ENCODE assay signal across 19 cellular contexts in genomic region chr11:19087658-19088057, GRCh38. TPM values are rescaled to one million over a fixed set of nuclear protein-coding genes. Genes with fewer than 3 reads are reported as not detected.
DNase-seq lines count a peak whose midpoint lies in the region; ATAC-seq and TF ChIP-seq lines count a peak whose summit lies in the region.
"Had no signal": no experiment of that assay in that cellular context is flagged by ENCODE, and none has a peak within 500 bp of the region (broad histone marks: within the 10 kb centered on the region; RNA-seq: fewer than 3 reads in every experiment).

No MANE protein-coding gene starts in this region.

- peak; percentile 90 for ATAC-seq in PC-3
- no peak for ATAC-seq in GM19455 (IDR thresholded peaks at IDR 0.05; ENCODE audit: unreplicated experiment)
- ATAC-seq in GM21515 (IDR thresholded peaks at IDR 0.05; ENCODE audit: unreplicated experiment) = no peak
- ATAC-seq: psoas muscle had no signal

- no peaks in the 10 kb centered on the region for H3K9me3 ChIP-seq in PC-3 (ENCODE audit: low read length)
- H3K9me3 ChIP-seq: heart left ventricle, psoas muscle had no signal

- peak; percentile 69 for DNase-seq in GM03348 (ENCODE audit: low spot score)
- peak; percentile 92 for DNase-seq in PC-3
- peak; percentile 92 for DNase-seq in epithelial cell of esophagus (ENCODE audit: low read depth)
- peak; percentile 96 for DNase-seq in pulmonary artery endothelial cell (ENCODE audit: low read depth, low spot score)
- DNase-seq in central memory CD4-positive, alpha-beta T cell = no peak
- no peak for DNase-seq in Calu3
- DNase-seq: activated naive CD8-positive, alpha-beta T cell treated with anti-CD3 and anti-CD28 coated beads, Interleukin-2, amount 10 ng/mL, durations not matched to agents 7 days and 5 days; activated T-cell treated with anti-CD3 and anti-CD28 coated beads, Interleukin-2, amount 50 U/mL, for 24 hours; CD4-positive, CD25-positive, alpha-beta regulatory T cell; heart left ventricle; NCI-H1694; NCI-H524; psoas muscle; T-helper 1 cell had no signal

- intact Hi-C loops in PC-3 (cut with micrococcal nuclease) (no loop called here), Calu3 (cut with micrococcal nuclease; ENCODE audit: unreplicated experiment) (no loop called here)

- H3K36me3 Mint-ChIP-seq in Calu3 (ENCODE audit: insufficient read depth, unreplicated experiment) = no peaks in the 10 kb centered on the region
- H3K36me3 Mint-ChIP-seq: CD4-positive, CD25-positive, alpha-beta regulatory T cell had no signal

- peaks cover 46% of the 10 kb centered on the region for H3K4me1 ChIP-seq in PC-3 (ENCODE audit: insufficient read depth, low read length)
- H3K4me1 ChIP-seq: psoas muscle had no signal

- H3K27ac Mint-ChIP-seq in Calu3 (ENCODE audit: unreplicated experiment) = no peak overlapping the region
- H3K27ac Mint-ChIP-seq: activated naive CD8-positive, alpha-beta T cell treated with anti-CD3 and anti-CD28 coated beads, Interleukin-2, amount 10 ng/mL, durations not matched to agents 7 days and 5 days; activated T-cell treated with anti-CD3 and anti-CD28 coated beads, Interleukin-2, amount 50 U/mL, for 24 hours; CD4-positive, CD25-positive, alpha-beta regulatory T cell had no signal

- peaks cover 6% of the 10 kb centered on the region for H3F3A ChIP-seq in PC-3 (ENCODE audit: low read length, unreplicated experiment)

- H3K4me3 Mint-ChIP-seq in Calu3 (ENCODE audit: low read depth, unreplicated experiment) = no peak overlapping the region
- H3K4me3 Mint-ChIP-seq: activated naive CD8-positive, alpha-beta T cell treated with anti-CD3 and anti-CD28 coated beads, Interleukin-2, amount 10 ng/mL, durations not matched to agents 7 days and 5 days; activated T-cell treated with anti-CD3 and anti-CD28 coated beads, Interleukin-2, amount 50 U/mL, for 24 hours; CD4-positive, CD25-positive, alpha-beta regulatory T cell had no signal

- CTCF ChIA-PET in PC-3 (lab: Charles Lee) = interaction anchor here (1.0 kb wide), 1 partner anchor 11 kb away, joined by 7 read pairs; no protein-coding TSS in a partner anchor
- CTCF ChIA-PET in Calu3 (lab: Charles Lee) = interaction anchor here (1.4 kb wide), 1 partner anchor 11 kb away, joined by 4 read pairs; no protein-coding TSS in a partner anchor

- H3K27me3 ChIP-seq in PC-3 (ENCODE audit: low read length) = no peaks in the 10 kb centered on the region
- H3K27me3 ChIP-seq: heart left ventricle had no signal

- no peak overlapping the region for H3K4me3 ChIP-seq in PC-3 (ENCODE audit: low read length)
- no peak overlapping the region for H3K4me3 ChIP-seq in epithelial cell of esophagus (ENCODE audit: low read length)
- H3K4me3 ChIP-seq: heart left ventricle, psoas muscle had no signal

- no peaks in the 10 kb centered on the region for H3K36me3 ChIP-seq in PC-3 (ENCODE audit: low read depth, low read length)
- H3K36me3 ChIP-seq: heart left ventricle had no signal

- H3K4me1 Mint-ChIP-seq in Calu3 (ENCODE audit: low read depth, unreplicated experiment) = peaks cover 16% of the 10 kb centered on the region
- H3K4me1 Mint-ChIP-seq: activated naive CD8-positive, alpha-beta T cell treated with anti-CD3 and anti-CD28 coated beads, Interleukin-2, amount 10 ng/mL, durations not matched to agents 7 days and 5 days; CD4-positive, CD25-positive, alpha-beta regulatory T cell had no signal

- H3K9ac ChIP-seq in PC-3 (ENCODE audit: low read length) = peak overlapping the region; percentile 30; the same call in 1 of the 2 replicates

- no TSS peak for BruUV-seq in PC-3 (replicated peaks; lab: Mats Ljungman, UMichigan)
- no TSS peak for BruUV-seq in Calu3 (replicated peaks; lab: Mats Ljungman, UMichigan)

- H3K9me3 Mint-ChIP-seq in Calu3 (ENCODE audit: low read depth, unreplicated experiment) = peaks cover 2% of the 10 kb centered on the region
- H3K9me3 Mint-ChIP-seq: activated naive CD8-positive, alpha-beta T cell treated with anti-CD3 and anti-CD28 coated beads, Interleukin-2, amount 10 ng/mL, durations not matched to agents 7 days and 5 days; activated T-cell treated with anti-CD3 and anti-CD28 coated beads, Interleukin-2, amount 50 U/mL, for 24 hours had no signal

- TF ChIP-seq CTCF in PC-3 (conservative IDR thresholded peaks at IDR 0.05; ENCODE audit: low read depth, low read length) (no peak), epithelial cell of esophagus (IDR thresholded peaks at IDR 0.05; ENCODE audit: insufficient read depth, low read depth, low read length, missing control alignments) (no peak), Calu3 (IDR thresholded peaks at IDR 0.05; ENCODE audit: unreplicated experiment) (no peak)

- no peaks in the 10 kb centered on the region for H3K9me2 ChIP-seq in PC-3 (replicated peaks; ENCODE audit: low read length)

- no peaks in the 10 kb centered on the region for H4K20me1 ChIP-seq in PC-3 (ENCODE audit: low read length)

- POLR2A ChIA-PET in PC-3 (lab: Charles Lee; ENCODE audit: unreplicated experiment) = interaction anchor here (0.5 to 0.7 kb wide), 2 partner anchors 11 to 33 kb away, joined by 3 to 5 read pairs; no protein-coding TSS in a partner anchor

- no peak overlapping the region for H2AFZ ChIP-seq in PC-3 (ENCODE audit: low read length)

- peak overlapping the region; percentile 55 for H3K4me2 ChIP-seq in PC-3 (ENCODE audit: low read length)

- H3K79me2 ChIP-seq in PC-3 (ENCODE audit: low read length) = no peaks in the 10 kb centered on the region

- H3K27ac ChIP-seq in PC-3 (ENCODE audit: low read length) = peak overlapping the region; percentile 92
- H3K27ac ChIP-seq: psoas muscle had no signal

- H3K27me3 Mint-ChIP-seq in Calu3 (ENCODE audit: unreplicated experiment) = no peaks in the 10 kb centered on the region

RNA-seq across cellular contexts. Expression of gene MRGPRX2, which starts 27.1 kb away (rescaled TPM):
- total RNA-seq in PC-3 (2014; rRNA removed) (not detected in 2 replicates), pulmonary artery endothelial cell (not detected in 2 replicates), Calu3 (2022) (not detected in 2 replicates)
- total RNA-seq: activated naive CD8-positive, alpha-beta T cell treated with anti-CD3 and anti-CD28 coated beads, Interleukin-2, amount 10 ng/mL, durations not matched to agents 7 days and 5 days; CD4-positive, CD25-positive, alpha-beta regulatory T cell; G401; myocyte; psoas muscle; ureter had no signal

RNA-seq across cellular contexts. Expression of gene ZDHHC13, which starts 29.3 kb away (rescaled TPM):
- total RNA-seq in PC-3 (2014; rRNA removed) = 13.5 and 21.2 TPM in 2 replicates
- 67.7 and 107 TPM in 2 replicates for total RNA-seq in pulmonary artery endothelial cell
- total RNA-seq in Calu3 (2022) = 22.4 and 26.8 TPM in 2 replicates

Comparison
In these comparisons a context has a peak if more than half of its experiments do, and no peak if none do; other contexts are left out.
1. DNase-seq: peak in GM03348 (single experiment), PC-3 (single experiment), epithelial cell of esophagus (single experiment) and pulmonary artery endothelial cell (single experiment); none in central memory CD4-positive, alpha-beta T cell (single experiment) and Calu3 (single experiment).